Comparison of ENCODE assay signal across 9 cellular contexts in genomic region chr4:16897991-16898827, GRCh38. TPM values are rescaled to one million over a fixed set of nuclear protein-coding genes. Genes with fewer than 3 reads are reported as not detected.
DNase-seq lines count a peak whose midpoint lies in the region; ATAC-seq and TF ChIP-seq lines count a peak whose summit lies in the region.
"Had no signal": no experiment of that assay in that cellular context is flagged by ENCODE, and none has a peak within 500 bp of the region (broad histone marks: within the 10 kb centered on the region; RNA-seq: fewer than 3 reads in every experiment).

LDB2 (minus strand) TSS chr4:16898645.

- peaks cover 14% of the 10 kb centered on the region for H3K4me1 Mint-ChIP-seq in CD4-positive, alpha-beta T cell (ENCODE audit: low read depth)

- no peaks in the 10 kb centered on the region for H3K36me3 Mint-ChIP-seq in CD4-positive, alpha-beta T cell (ENCODE audit: low read depth)

- H3K27ac ChIP-seq in CD4-positive, alpha-beta T cell (ENCODE audit: low read depth, low read length), result no peak within 1 kb of the TSS
- no peak within 1 kb of the TSS for H3K27ac ChIP-seq in adipose tissue (ENCODE audit: low read depth, low read length)
- peak within 1 kb of the TSS; percentile 44 for H3K27ac ChIP-seq in parathyroid adenoma

- CTCF ChIA-PET in CD4-positive, alpha-beta T cell (lab: Charles Lee), result no interaction called here

- no peaks in the 10 kb centered on the region for H3K4me1 ChIP-seq in parathyroid adenoma

- H3K27ac Mint-ChIP-seq in CD4-positive, alpha-beta T cell, result no peak within 1 kb of the TSS

- WGBS in adipose tissue, 3 donors, result 3 to 9% (median 8%) methylated on average over 16 to 17 of the region's 18 CpGs

- no peak within 1 kb of the TSS for H2AFZ ChIP-seq in parathyroid adenoma

- no peak for TF ChIP-seq CTCF in CD4-positive, alpha-beta T cell (IDR thresholded peaks at IDR 0.05)
- no peak for TF ChIP-seq CTCF in parathyroid adenoma (IDR thresholded peaks at IDR 0.05)

- intact Hi-C loops in CD4-positive, alpha-beta T cell (cut with DNase I, micrococcal nuclease), result no loop called here
- intact Hi-C loops in left ventricle myocardium superior (cut with micrococcal nuclease), result no loop called here

- peaks cover 23% of the 10 kb centered on the region for H3K27me3 Mint-ChIP-seq in CD4-positive, alpha-beta T cell

- no peaks in the 10 kb centered on the region for H3K9me3 Mint-ChIP-seq in CD4-positive, alpha-beta T cell

- in situ Hi-C loops in KBM-7 (cut with MboI; ENCODE audit: low pct_unique_long_range_greater_than_20kb, low sequenced_read_pairs), result no loop called here

- no peak for ATAC-seq in CD4-positive, alpha-beta T cell (ENCODE audit: poor library complexity)
- ATAC-seq in left ventricle myocardium superior (peak; percentile 95), HG02973 (IDR thresholded peaks at IDR 0.05; ENCODE audit: unreplicated experiment) (no peak)

- POLR2A ChIA-PET in CD4-positive, alpha-beta T cell (lab: Charles Lee), result no interaction called here

- H3K4me3 ChIP-seq in parathyroid adenoma (ENCODE audit: low read depth, low read length), result peak within 1 kb of the TSS; percentile 45

- no peak within 1 kb of the TSS for H3K9ac ChIP-seq in parathyroid adenoma

- peak within 1 kb of the TSS; percentile 1 for H3K4me3 Mint-ChIP-seq in CD4-positive, alpha-beta T cell

- no peak for DNase-seq in CD4-positive, alpha-beta T cell
- DNase-seq in left ventricle myocardium superior (peak; percentile 77), NCI-H1417 (lab: John Stamatoyannopoulos, UW) (no peak), KBM-7 (no peak), GOT3 (lab: John Stamatoyannopoulos, UW) (no peak)

- peak within 1 kb of the TSS; percentile 49 for H3K4me2 ChIP-seq in parathyroid adenoma (ENCODE audit: low read length)

- no peaks in the 10 kb centered on the region for H3K9me3 ChIP-seq in CD4-positive, alpha-beta T cell (ENCODE audit: control insufficient read depth, low read length)
- H3K9me3 ChIP-seq in parathyroid adenoma (ENCODE audit: control insufficient read depth, low read length), result no peaks in the 10 kb centered on the region

- H3K79me2 ChIP-seq in parathyroid adenoma, result no peaks in the 10 kb centered on the region

- no peaks in the 10 kb centered on the region for H3K36me3 ChIP-seq in parathyroid adenoma (ENCODE audit: control insufficient read depth, insufficient read depth, low read length)

- H3K27me3 ChIP-seq in CD4-positive, alpha-beta T cell (ENCODE audit: control insufficient read depth, insufficient read depth, low read length), result peaks cover 12% of the 10 kb centered on the region
- no peaks in the 10 kb centered on the region for H3K27me3 ChIP-seq in parathyroid adenoma (ENCODE audit: control insufficient read depth, insufficient read depth, low read length)

RNA-seq across cellular contexts. Expression of gene LDB2, which starts in this region (rescaled TPM):
- total RNA-seq in CD4-positive, alpha-beta T cell, result not detected
- 10 to 100 TPM in 2 of 3 donors, 1 to 10 TPM in 1; 4.5 to 55.4 (median 37.7) TPM for polyA plus RNA-seq in adipose tissue
- 27.4 TPM for total RNA-seq in left ventricle myocardium superior
- total RNA-seq: activated CD8-positive, alpha-beta memory T cell treated with anti-CD3 and anti-CD28 coated beads for 36 hours had no signal

Comparison
In these comparisons a context has a peak if more than half of its experiments do, and no peak if none do; other contexts are left out.
1. RNA of gene LDB2 (total RNA-seq): 27.4 TPM in left ventricle myocardium superior (single experiment); not detected in CD4-positive, alpha-beta T cell; every median in the first group is over 10 times any median in the second.